Comparison of ENCODE assay signal across 18 cellular contexts in the genomic region with DNA sequence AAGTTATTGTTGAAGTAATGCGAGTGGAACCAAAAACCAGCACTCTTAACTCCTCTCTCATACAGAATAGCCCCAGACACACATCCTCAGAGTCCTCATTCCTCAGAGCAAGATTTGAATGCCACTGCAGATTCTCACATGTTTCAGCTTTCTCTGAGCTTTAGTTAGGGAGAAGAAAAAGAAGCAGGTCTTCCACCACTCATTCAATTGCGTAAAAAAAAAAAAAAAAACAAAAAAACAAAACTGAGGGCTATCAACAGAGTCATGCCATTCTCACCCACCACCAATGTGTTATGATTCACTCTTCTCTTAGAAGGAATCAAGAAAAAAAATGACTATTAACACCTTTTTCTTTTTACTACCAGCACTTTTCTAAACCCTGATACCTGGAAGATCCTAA.
"Had no signal": no experiment of that assay in that cellular context is flagged by ENCODE, and none has a peak within 500 bp of the region (broad histone marks: within the 10 kb centered on the region; RNA-seq: fewer than 3 reads in every experiment).

No MANE protein-coding gene starts in this region.

- H3K27me3 Mint-ChIP-seq: activated CD4-positive, alpha-beta T cell treated with anti-CD3 and anti-CD28 coated beads, Interleukin-2, amount 10 ng/mL, durations not matched to agents 24 days and 14 days; activated CD8-positive, alpha-beta T cell treated with anti-CD3 and anti-CD28 coated beads for 36 hours; activated naive CD8-positive, alpha-beta T cell treated with anti-CD3 and anti-CD28 coated beads, Interleukin-2, amount 10 ng/mL, durations not matched to agents 7 days and 5 days; stimulated activated naive B cell treated with anti-CD40 and anti-IgM and Interleukin-4, amounts not matched to agents 10 μg/mL and 1 μg/mL and 100 μg/mL, for 72 hours had no signal

- H3K9me3 Mint-ChIP-seq: activated CD4-positive, alpha-beta T cell treated with anti-CD3 and anti-CD28 coated beads, Interleukin-2, amount 10 ng/mL, durations not matched to agents 24 days and 14 days had no signal

- DNase-seq: activated CD4-positive, alpha-beta T cell treated with anti-CD3 and anti-CD28 coated beads, Interleukin-2, amount 10 ng/mL, durations not matched to agents 24 days and 14 days; activated CD4-positive, CD25-positive, alpha-beta regulatory T cell; activated CD8-positive, alpha-beta T cell treated with anti-CD3 and anti-CD28 coated beads for 36 hours; activated naive CD4-positive, alpha-beta T cell treated with Interleukin-2 at 50 U/mL for 16 hours; activated naive CD8-positive, alpha-beta T cell treated with anti-CD3 and anti-CD28 coated beads, Interleukin-2, amount 10 ng/mL, durations not matched to agents 7 days and 5 days; activated T-cell treated with anti-CD3 and anti-CD28 coated beads, Interleukin-2, amount 50 U/mL, for 1 hour; anterior cingulate cortex; effector CD4-positive, alpha-beta T cell; head of caudate nucleus; psoas muscle; right lobe of liver; stimulated activated CD4-positive, alpha-beta T cell treated with anti-CD3 and anti-CD28 coated beads, Interleukin-4, amount 100 ng/mL, for 24 hours; stimulated activated naive B cell treated with anti-CD40 and anti-IgM and Interleukin-4, amounts not matched to agents 10 μg/mL and 1 μg/mL and 100 μg/mL, for 72 hours; upper lobe of right lung had no signal

- H3K9me3 ChIP-seq: psoas muscle, right lobe of liver, thoracic aorta, upper lobe of right lung had no signal

- H3K4me3 ChIP-seq: psoas muscle, right lobe of liver, thoracic aorta, upper lobe of right lung had no signal

- H3K27ac ChIP-seq: brain microvascular endothelial cell, psoas muscle, right lobe of liver, thoracic aorta, upper lobe of right lung had no signal

- H3K27ac Mint-ChIP-seq: activated CD4-positive, alpha-beta T cell treated with anti-CD3 and anti-CD28 coated beads, Interleukin-2, amount 10 ng/mL, durations not matched to agents 24 days and 14 days; activated CD8-positive, alpha-beta T cell treated with anti-CD3 and anti-CD28 coated beads for 36 hours; activated naive CD8-positive, alpha-beta T cell treated with anti-CD3 and anti-CD28 coated beads, Interleukin-2, amount 10 ng/mL, durations not matched to agents 7 days and 5 days; activated T-helper 2 cell treated with anti-CD3 and anti-CD28 coated beads, Interferon-gamma antibody, Interleukin-2, Interleukin-4, amounts not matched to agents 10 μg/mL and 5 μg/mL and 100 μg/mL, durations not matched to agents 14 hours and 24 hours and 36 hours; stimulated activated naive B cell treated with anti-CD40 and anti-IgM and Interleukin-4, amounts not matched to agents 10 μg/mL and 1 μg/mL and 100 μg/mL, for 72 hours; T-helper 2 cell treated with Interferon-gamma antibody and Interleukin-4, amounts not matched to agents 5 μg/mL and 100 μg/mL, for 36 hours had no signal

- H3K4me3 Mint-ChIP-seq: activated CD4-positive, alpha-beta T cell treated with anti-CD3 and anti-CD28 coated beads, Interleukin-2, amount 10 ng/mL, durations not matched to agents 24 days and 14 days; activated CD8-positive, alpha-beta T cell treated with anti-CD3 and anti-CD28 coated beads for 36 hours; activated naive CD8-positive, alpha-beta T cell treated with anti-CD3 and anti-CD28 coated beads, Interleukin-2, amount 10 ng/mL, durations not matched to agents 7 days and 5 days; stimulated activated naive B cell treated with anti-CD40 and anti-IgM and Interleukin-4, amounts not matched to agents 10 μg/mL and 1 μg/mL and 100 μg/mL, for 72 hours; T-helper 2 cell treated with Interferon-gamma antibody and Interleukin-4, amounts not matched to agents 5 μg/mL and 100 μg/mL, for 36 hours had no signal

- H3K36me3 Mint-ChIP-seq: activated naive CD8-positive, alpha-beta T cell treated with anti-CD3 and anti-CD28 coated beads, Interleukin-2, amount 10 ng/mL, durations not matched to agents 7 days and 5 days; stimulated activated naive B cell treated with anti-CD40 and anti-IgM and Interleukin-4, amounts not matched to agents 10 μg/mL and 1 μg/mL and 100 μg/mL, for 72 hours had no signal

- H3K4me1 Mint-ChIP-seq: activated CD4-positive, alpha-beta T cell treated with anti-CD3 and anti-CD28 coated beads, Interleukin-2, amount 10 ng/mL, durations not matched to agents 24 days and 14 days; activated naive CD8-positive, alpha-beta T cell treated with anti-CD3 and anti-CD28 coated beads, Interleukin-2, amount 10 ng/mL, durations not matched to agents 7 days and 5 days; stimulated activated naive B cell treated with anti-CD40 and anti-IgM and Interleukin-4, amounts not matched to agents 10 μg/mL and 1 μg/mL and 100 μg/mL, for 72 hours had no signal

- H3K4me1 ChIP-seq: psoas muscle, right lobe of liver, upper lobe of right lung had no signal

- H3K27me3 ChIP-seq: brain microvascular endothelial cell, right lobe of liver, upper lobe of right lung had no signal

- H3K36me3 ChIP-seq: brain microvascular endothelial cell, right lobe of liver, thoracic aorta, upper lobe of right lung had no signal
